Comparison of ENCODE assay signal across 23 cellular contexts in genomic region chr14:74551431-74551830, GRCh38. TPM values are rescaled to one million over a fixed set of nuclear protein-coding genes. Genes with fewer than 3 reads are reported as not detected.
A peak's percentile ranks its signal among the peaks of the same experiment; 100 is the strongest.
DNase-seq lines count a peak whose midpoint lies in the region; ATAC-seq and TF ChIP-seq lines count a peak whose summit lies in the region.
"Had no signal": no experiment of that assay in that cellular context is flagged by ENCODE, and none has a peak within 500 bp of the region (broad histone marks: within the 10 kb centered on the region; RNA-seq: fewer than 3 reads in every experiment).

No MANE protein-coding gene starts in this region.

- H3K36me3 ChIP-seq in GM23338 (ENCODE audit: insufficient read depth) (no peaks in the 10 kb centered on the region), fibroblast of lung (ENCODE audit: control insufficient read depth, insufficient read depth, low read length) (peaks cover 28% of the 10 kb centered on the region)
- H3K36me3 ChIP-seq: esophagus muscularis mucosa, neutrophil had no signal

- H3K27ac ChIP-seq in GM23338 (ENCODE audit: low read depth) (no peak overlapping the region), fibroblast of lung (ENCODE audit: insufficient read depth, low read length) (peak overlapping the region; percentile 14)
- H3K27ac ChIP-seq: neutrophil had no signal

- TF ChIP-seq CTCF in GM23338 (conservative IDR thresholded peaks at IDR 0.05; ENCODE audit: low read depth in 2 of 2) (no peak), WTC11 (IDR thresholded peaks at IDR 0.05) (no peak), fibroblast of lung (conservative IDR thresholded peaks at IDR 0.05 in 1 of 2, IDR thresholded peaks at IDR 0.05 in 1 of 2; ENCODE audit: low read depth in 1 of 2, low read length in 2 of 2) (no peak)

- no peaks in the 10 kb centered on the region for H3F3A ChIP-seq in GM23338 (replicated peaks; ENCODE audit: low read depth)

- H3K27me3 ChIP-seq in GM23338 (ENCODE audit: insufficient read depth) (no peaks in the 10 kb centered on the region), fibroblast of lung (ENCODE audit: control insufficient read depth, insufficient read depth, low read length) (no peaks in the 10 kb centered on the region)
- H3K27me3 ChIP-seq: esophagus muscularis mucosa had no signal

- H3K4me3 Mint-ChIP-seq in GM23338 (no peak overlapping the region), WTC11 (no peak overlapping the region)
- no peak overlapping the region for H3K4me3 Mint-ChIP-seq in activated T-cell treated with anti-CD3 and anti-CD28 coated beads, Interleukin-2, amount 50 U/mL, for 4 hours
- H3K4me3 Mint-ChIP-seq: activated CD4-positive, alpha-beta T cell treated with anti-CD3 and anti-CD28 coated beads for 36 hours; activated naive CD4-positive, alpha-beta T cell treated with anti-CD3 and anti-CD28 coated beads, Interleukin-2, amount 10 ng/mL, durations not matched to agents 7 days and 5 days; stimulated activated naive CD8-positive, alpha-beta T cell treated with anti-CD3 and anti-CD28 coated beads, Interleukin-15, Interleukin-2, amounts not matched to agents 100 ng/mL and 50 ng/mL, for 24 hours had no signal

- peak overlapping the region; percentile 56; the same call in 1 of the 2 replicates for H2AFZ ChIP-seq in GM23338
- no peak overlapping the region for H2AFZ ChIP-seq in fibroblast of lung (ENCODE audit: low read length)

- H4K20me1 ChIP-seq in GM23338 (replicated peaks; ENCODE audit: insufficient read depth) (no peaks in the 10 kb centered on the region), fibroblast of lung (ENCODE audit: control insufficient read depth, extremely low read depth, insufficient read depth, low read length) (no peaks in the 10 kb centered on the region)

- H3K9ac ChIP-seq in fibroblast of lung (ENCODE audit: insufficient read depth, low read length) = no peak overlapping the region

- no peaks in the 10 kb centered on the region for H3K9me3 ChIP-seq in fibroblast of lung (ENCODE audit: control insufficient read depth, insufficient read depth, low read depth, low read length)
- H3K9me3 ChIP-seq: esophagus muscularis mucosa, neutrophil had no signal

- peak; percentile 51 for ATAC-seq in GM23338
- peak; percentile 52 for ATAC-seq in WTC11
- ATAC-seq in GM21619 (IDR thresholded peaks at IDR 0.05; ENCODE audit: unreplicated experiment) = no peak
- ATAC-seq in activated T-cell treated with anti-CD3 and anti-CD28 coated beads, Interleukin-2, amount 50 U/mL, for 4 hours = no peak
- ATAC-seq in HG03565 (IDR thresholded peaks at IDR 0.05; ENCODE audit: unreplicated experiment) = no peak
- ATAC-seq: activated CD4-positive, alpha-beta T cell treated with anti-CD3 and anti-CD28 coated beads for 36 hours; GM12878 had no signal

- H3K4me1 ChIP-seq in GM23338 (ENCODE audit: insufficient read depth) = peaks cover 5% of the 10 kb centered on the region
- H3K4me1 ChIP-seq in fibroblast of lung (ENCODE audit: control insufficient read depth, extremely low read depth, insufficient read depth, low read length) = peaks cover 41% of the 10 kb centered on the region

- H3K4me2 ChIP-seq in GM23338 (no peak overlapping the region), fibroblast of lung (ENCODE audit: extremely low read depth, insufficient read depth, low read length) (no peak overlapping the region)
- H3K4me2 ChIP-seq: smooth muscle cell had no signal

- no peak overlapping the region for H3K4me3 ChIP-seq in GM23338
- H3K4me3 ChIP-seq in fibroblast of lung (replicated peaks in 1 of 4; ENCODE audit: control extremely low read depth in 1 of 4, insufficient read depth in 1 of 4, low read depth in 3 of 4, low read length in 4 of 4) = no peak overlapping the region
- H3K4me3 ChIP-seq: esophagus muscularis mucosa, GM12878, smooth muscle cell had no signal

- H3K27ac Mint-ChIP-seq in GM23338 (no peak overlapping the region), WTC11 (peak overlapping the region; percentile 67; the same call in 1 of the 2 replicates)
- H3K27ac Mint-ChIP-seq: activated CD4-positive, alpha-beta T cell treated with anti-CD3 and anti-CD28 coated beads for 36 hours; activated naive CD4-positive, alpha-beta T cell treated with anti-CD3 and anti-CD28 coated beads, Interleukin-2, amount 10 ng/mL, durations not matched to agents 7 days and 5 days; stimulated activated naive CD8-positive, alpha-beta T cell treated with anti-CD3 and anti-CD28 coated beads, Interleukin-15, Interleukin-2, amounts not matched to agents 100 ng/mL and 50 ng/mL, for 24 hours had no signal

- peaks cover 13% of the 10 kb centered on the region for H3K4me1 Mint-ChIP-seq in GM23338
- H3K4me1 Mint-ChIP-seq in WTC11 = peaks cover 14% of the 10 kb centered on the region
- H3K4me1 Mint-ChIP-seq in activated T-cell treated with anti-CD3 and anti-CD28 coated beads, Interleukin-2, amount 50 U/mL, for 4 hours (ENCODE audit: low read depth) = no peaks in the 10 kb centered on the region
- H3K4me1 Mint-ChIP-seq: activated naive CD4-positive, alpha-beta T cell treated with anti-CD3 and anti-CD28 coated beads, Interleukin-2, amount 10 ng/mL, durations not matched to agents 7 days and 5 days had no signal

- POLR2A ChIA-PET in WTC11 (lab: Charles Lee) = no interaction called here

- H3K9me3 Mint-ChIP-seq in GM23338 (no peaks in the 10 kb centered on the region), WTC11 (no peaks in the 10 kb centered on the region)
- H3K9me3 Mint-ChIP-seq in activated T-cell treated with anti-CD3 and anti-CD28 coated beads, Interleukin-2, amount 50 U/mL, for 4 hours = no peaks in the 10 kb centered on the region
- H3K9me3 Mint-ChIP-seq: activated naive CD4-positive, alpha-beta T cell treated with anti-CD3 and anti-CD28 coated beads, Interleukin-2, amount 10 ng/mL, durations not matched to agents 7 days and 5 days; stimulated activated naive CD8-positive, alpha-beta T cell treated with anti-CD3 and anti-CD28 coated beads, Interleukin-15, Interleukin-2, amounts not matched to agents 100 ng/mL and 50 ng/mL, for 24 hours had no signal

- no peaks in the 10 kb centered on the region for H3K36me3 Mint-ChIP-seq in GM23338 (ENCODE audit: low read depth)
- H3K36me3 Mint-ChIP-seq in WTC11 = no peaks in the 10 kb centered on the region
- H3K36me3 Mint-ChIP-seq in activated T-cell treated with anti-CD3 and anti-CD28 coated beads, Interleukin-2, amount 50 U/mL, for 4 hours (ENCODE audit: insufficient read depth) = no peaks in the 10 kb centered on the region
- H3K36me3 Mint-ChIP-seq: activated naive CD4-positive, alpha-beta T cell treated with anti-CD3 and anti-CD28 coated beads, Interleukin-2, amount 10 ng/mL, durations not matched to agents 7 days and 5 days had no signal

- intact Hi-C loops in posterior vena cava (cut with DNase I) = no loop called here

- CTCF ChIA-PET in WTC11 (lab: Charles Lee) = interaction anchor here (0.5 to 6.0 kb wide), 8 partner anchors 11 to 197 kb away, joined by 3 to 36 read pairs (median 4); no protein-coding TSS in a partner anchor

- no peaks in the 10 kb centered on the region for H3K9me2 ChIP-seq in GM23338 (ENCODE audit: insufficient read depth)

- H3K79me2 ChIP-seq in GM23338 (replicated peaks; ENCODE audit: insufficient read depth) = no peaks in the 10 kb centered on the region
- peaks cover 7% of the 10 kb centered on the region for H3K79me2 ChIP-seq in fibroblast of lung (ENCODE audit: control insufficient read depth, insufficient read depth, low read length)

- peaks cover 9% of the 10 kb centered on the region for H3K27me3 Mint-ChIP-seq in GM23338 (ENCODE audit: insufficient read depth, low read depth, poor library complexity)
- no peaks in the 10 kb centered on the region for H3K27me3 Mint-ChIP-seq in WTC11 (ENCODE audit: low read depth)
- no peaks in the 10 kb centered on the region for H3K27me3 Mint-ChIP-seq in activated T-cell treated with anti-CD3 and anti-CD28 coated beads, Interleukin-2, amount 50 U/mL, for 4 hours (ENCODE audit: low read depth)
- H3K27me3 Mint-ChIP-seq: activated CD4-positive, alpha-beta T cell treated with anti-CD3 and anti-CD28 coated beads for 36 hours had no signal

- DNase-seq in GM23338 (ENCODE audit: low spot score) = peak; percentile 33
- DNase-seq in WTC11 (ENCODE audit: low spot score) = no peak
- DNase-seq in fibroblast of lung (ENCODE audit: low read depth in 2 of 2) = no peak
- peak; percentile 69 for DNase-seq in posterior vena cava (ENCODE audit: low spot score)
- no peak for DNase-seq in activated T-cell treated with anti-CD3 and anti-CD28 coated beads, Interleukin-2, amount 50 U/mL, for 4 hours
- no peak for DNase-seq in NCI-H345 treated with DMSO at 0.1 percent for 48 hours (lab: John Stamatoyannopoulos, UW; ENCODE audit: unreplicated experiment)
- DNase-seq: activated CD4-positive, alpha-beta T cell treated with anti-CD3 and anti-CD28 coated beads for 36 hours; activated naive CD4-positive, alpha-beta T cell treated with anti-CD3 and anti-CD28 coated beads, Interleukin-2, amount 10 ng/mL, durations not matched to agents 7 days and 5 days; activated T-cell treated with anti-CD3 and anti-CD28 coated beads, Interleukin-2, amount 50 U/mL, for 48 hours; COR-L47; DMS79 treated with DMSO at 0.1 percent for 48 hours; effector memory CD4-positive, alpha-beta T cell; NCI-H2107; NCI-H510A treated with DMSO at 0.1 percent for 48 hours; NK-92 treated with Interleukin-12 subunit alpha and Interleukin-12 subunit beta, amount 100 ng/mL, for 24 hours; stimulated activated CD4-positive, alpha-beta T cell treated with anti-CD3 and anti-CD28 coated beads, Interleukin-4, amount 100 ng/mL, for 1 hour had no signal

TF ChIP-seq in GM23338, 12 proteins besides CTCF, POLR2A, EP300 and RAD21 (continues in another document):
- TF ChIP-seq ZNF114 (CRISPR knock-in tag; IDR thresholded peaks at IDR 0.05) = no peak

RNA-seq across cellular contexts. Expression of gene ISCA2, which starts 57.9 kb away (rescaled TPM):
- 24.9 and 44.0 TPM in 2 replicates for total RNA-seq in GM23338 (2014; rRNA removed; shearing (Covaris generic))
- 156 and 171 TPM in 2 replicates for polyA plus RNA-seq in GM23338 (2016; fragmentation: Nextera tagmentation; extraction: Ambion mirVana)
- total RNA-seq in WTC11 (2021) = 49.1 to 50.6 TPM (median 50.1 TPM) in 3 replicates
- total RNA-seq in fibroblast of lung = 11.7 and 17.7 TPM in 2 replicates
- 32.1 and 35.5 TPM in 2 replicates for polyA plus RNA-seq in fibroblast of lung
- 16.6 and 24.9 TPM in 2 replicates for polyA plus RNA-seq in fibroblast of lung (2012)
- 1.7 and 3.4 TPM in 2 replicates for polyA minus RNA-seq in fibroblast of lung (ENCODE audit: low replicate concordance)
- 10 to 100 TPM in 1 of 2 donors, 1 to 10 TPM in 1; 9.3 to 12.9 TPM for total RNA-seq in posterior vena cava
- total RNA-seq in activated T-cell treated with anti-CD3 and anti-CD28 coated beads, Interleukin-2, amount 50 U/mL, for 4 hours = 10 to 100 TPM; 25.9 to 28.6 (median 28.0) TPM

RNA-seq across cellular contexts. Expression of gene NPC2, which starts 58.3 kb away (rescaled TPM):
- 287 and 331 TPM in 2 replicates for total RNA-seq in GM23338 (2014; rRNA removed; shearing (Covaris generic))
- 344 and 354 TPM in 2 replicates for polyA plus RNA-seq in GM23338 (2016; fragmentation: Nextera tagmentation; extraction: Ambion mirVana)
- 139 to 155 TPM (median 150 TPM) in 3 replicates for total RNA-seq in WTC11 (2021)
- total RNA-seq in fibroblast of lung = 238 and 363 TPM in 2 replicates
- polyA plus RNA-seq in fibroblast of lung = 275 and 299 TPM in 2 replicates
- 511 and 584 TPM in 2 replicates for polyA plus RNA-seq in fibroblast of lung (2012)
- 369 and 443 TPM in 2 replicates for polyA minus RNA-seq in fibroblast of lung (ENCODE audit: low replicate concordance)
- total RNA-seq in posterior vena cava = 100 to 1,000 TPM; 147 to 224 TPM
- 10 to 100 TPM in 2 of 3 donors, 1 to 10 TPM in 1; 10.0 to 11.7 (median 11.1) TPM for total RNA-seq in activated T-cell treated with anti-CD3 and anti-CD28 coated beads, Interleukin-2, amount 50 U/mL, for 4 hours

Comparison
In these comparisons a context has a peak if more than half of its experiments do, and no peak if none do; other contexts are left out.
1. ATAC-seq: peak in GM23338 (single experiment) and WTC11 (single experiment); none in GM21619 (single experiment), activated T-cell treated with anti-CD3 and anti-CD28 coated beads, Interleukin-2, amount 50 U/mL, for 4 hours (0 of 2) and HG03565 (single experiment).
2. DNase-seq: peak in GM23338 (single experiment) and posterior vena cava (single experiment); none in WTC11 (single experiment), fibroblast of lung (0 of 2), activated T-cell treated with anti-CD3 and anti-CD28 coated beads, Interleukin-2, amount 50 U/mL, for 4 hours (single experiment) and NCI-H345 treated with DMSO at 0.1 percent for 48 hours (single experiment).
3. RNA of gene NPC2, which starts 58.3 kb away (total RNA-seq): 287 to 331 TPM in GM23338, 238 to 363 TPM in fibroblast of lung, 147 to 224 TPM in posterior vena cava and 139 to 155 TPM in WTC11; 10.0 to 11.7 TPM in activated T-cell treated with anti-CD3 and anti-CD28 coated beads, Interleukin-2, amount 50 U/mL, for 4 hours; every median in the first group is over 10 times any median in the second.